Comparison of ENCODE assay signal across 8 cellular contexts in genomic region chr1:155139895-155140629, GRCh38. TPM values are rescaled to one million over a fixed set of nuclear protein-coding genes. Genes with fewer than 3 reads are reported as not detected.
DNase-seq lines count a peak whose midpoint lies in the region; ATAC-seq and TF ChIP-seq lines count a peak whose summit lies in the region.

DPM3 (minus strand) TSS chr1:155140531; CDS start chr1:155140240, 291 bp downstream.

- no peaks in the 10 kb centered on the region for H3K9me3 Mint-ChIP-seq in mesothelial cell of epicardium

- TF ChIP-seq CTCF in OCI-LY1 (IDR thresholded peaks at IDR 0.05; ENCODE audit: low read length) (no peak), mesothelial cell of epicardium (IDR thresholded peaks at IDR 0.05; ENCODE audit: unreplicated experiment) (no peak)

- H3K9me3 ChIP-seq in HUES48 (ENCODE audit: control insufficient read depth, insufficient read depth, low read length) (no peaks in the 10 kb centered on the region), OCI-LY1 (ENCODE audit: low read length) (peaks cover 5% of the 10 kb centered on the region; the same call in 1 of the 2 replicates)

- H3K36me3 ChIP-seq in HUES48 (ENCODE audit: control insufficient read depth, insufficient read depth, low read length) = peaks cover 12% of the 10 kb centered on the region; the same call in 1 of the 2 replicates
- no peaks in the 10 kb centered on the region for H3K36me3 ChIP-seq in OCI-LY1 (ENCODE audit: insufficient read depth, low read length)

- H3K4me3 Mint-ChIP-seq in mesothelial cell of epicardium = peak within 1 kb of the TSS; percentile 90

- H3K79me2 ChIP-seq in OCI-LY1 (ENCODE audit: insufficient read depth, low read length) = no peaks in the 10 kb centered on the region

- in situ Hi-C loops in endometrial microvascular endothelial cells (cut with HindIII; ENCODE audit: inconsistent ontology term, low pct_unique_long_range_greater_than_20kb, low sequenced_read_pairs) = no loop called here

- ATAC-seq in GM19455 (IDR thresholded peaks at IDR 0.05; ENCODE audit: unreplicated experiment) = peak; percentile 62

- H3K4me1 Mint-ChIP-seq in mesothelial cell of epicardium = peaks cover 34% of the 10 kb centered on the region

- H3K27ac ChIP-seq in HUES48 (ENCODE audit: low read depth, low read length) (peak within 1 kb of the TSS; percentile 30), OCI-LY1 (ENCODE audit: low read depth, low read length, poor library complexity, severe bottlenecking) (peak within 1 kb of the TSS; percentile 37)

- peaks cover 3% of the 10 kb centered on the region for H3K36me3 Mint-ChIP-seq in mesothelial cell of epicardium

- peak within 1 kb of the TSS; percentile 99 for H3K4me2 ChIP-seq in OCI-LY1 (ENCODE audit: low read length)

- H3K4me1 ChIP-seq in HUES48 (ENCODE audit: control insufficient read depth, insufficient read depth, low read length) (peaks cover 7% of the 10 kb centered on the region), OCI-LY1 (ENCODE audit: insufficient read depth, low read length, severe bottlenecking) (peaks cover 27% of the 10 kb centered on the region)

- DNase-seq in CD1c-positive myeloid dendritic cell (ENCODE audit: extremely low spot score) (peak; percentile 94), mesothelial cell of epicardium (ENCODE audit: low spot score in 2 of 2, unreplicated experiment in 2 of 2) (peak; percentile 71 to 88)
- DNase-seq in activated CD8-positive, alpha-beta memory T cell treated with anti-CD3 and anti-CD28 coated beads, Interleukin-2, amount 50 U/mL, for 24 hours (ENCODE audit: extremely low read depth) = peak; percentile 81
- DNase-seq in stimulated activated CD8-positive, alpha-beta memory T cell treated with anti-CD3 and anti-CD28 coated beads, Interleukin-15, amount 100 ng/mL, for 48 hours (ENCODE audit: low read depth in 2 of 2) = peak; percentile 77 to 85

- no peak within 1 kb of the TSS for H2AFZ ChIP-seq in OCI-LY1 (ENCODE audit: low read length)

- peak within 1 kb of the TSS; percentile 95 for H3K27ac Mint-ChIP-seq in mesothelial cell of epicardium

- H3K9ac ChIP-seq in HUES48 (ENCODE audit: low read depth, low read length) = peak within 1 kb of the TSS; percentile 43
- H3K9ac ChIP-seq in OCI-LY1 (ENCODE audit: low read length) = peak within 1 kb of the TSS; percentile 87

- H3K4me3 ChIP-seq in HUES48 (ENCODE audit: low read depth, low read length) = peak within 1 kb of the TSS; percentile 89
- H3K4me3 ChIP-seq in OCI-LY1 (ENCODE audit: low read depth, low read length, poor library complexity, severe bottlenecking) = peak within 1 kb of the TSS; percentile 94

- no peaks in the 10 kb centered on the region for H4K20me1 ChIP-seq in OCI-LY1 (ENCODE audit: insufficient read depth, low read length)

- 0 out of 2 replicates have a peak, but pooled peaks cover 3% of the 10 kb centered on the region for H3F3A ChIP-seq in OCI-LY1 (ENCODE audit: insufficient read depth, low read length)

- no peaks in the 10 kb centered on the region for H3K27me3 ChIP-seq in HUES48 (ENCODE audit: control insufficient read depth, insufficient read depth, low read length)
- H3K27me3 ChIP-seq in OCI-LY1 (ENCODE audit: insufficient read depth, low read length) = peaks cover 4% of the 10 kb centered on the region; the same call in 1 of the 2 replicates

- H3K9me2 ChIP-seq in OCI-LY1 (ENCODE audit: low read depth, low read length) = no peaks in the 10 kb centered on the region

- peaks cover 8% of the 10 kb centered on the region for H3K27me3 Mint-ChIP-seq in mesothelial cell of epicardium (ENCODE audit: low read depth)

RNA-seq across cellular contexts. Expression of gene DPM3, which starts in this region (rescaled TPM):
- total RNA-seq in endometrial microvascular endothelial cells (ENCODE audit: inconsistent ontology term) = 173 TPM
- total RNA-seq in mesothelial cell of epicardium = 49.7 to 60.9 TPM (median 54.1 TPM) in 3 replicates

Comparison
In these comparisons a context has a peak if more than half of its experiments do, and no peak if none do; other contexts are left out.
1. Peak in every context shown above with its lines: DNase-seq, ATAC-seq, H3K4me3 ChIP-seq and H3K27ac ChIP-seq.